21 cellular contexts compared by ENCODE assay signal in the genomic region with DNA sequence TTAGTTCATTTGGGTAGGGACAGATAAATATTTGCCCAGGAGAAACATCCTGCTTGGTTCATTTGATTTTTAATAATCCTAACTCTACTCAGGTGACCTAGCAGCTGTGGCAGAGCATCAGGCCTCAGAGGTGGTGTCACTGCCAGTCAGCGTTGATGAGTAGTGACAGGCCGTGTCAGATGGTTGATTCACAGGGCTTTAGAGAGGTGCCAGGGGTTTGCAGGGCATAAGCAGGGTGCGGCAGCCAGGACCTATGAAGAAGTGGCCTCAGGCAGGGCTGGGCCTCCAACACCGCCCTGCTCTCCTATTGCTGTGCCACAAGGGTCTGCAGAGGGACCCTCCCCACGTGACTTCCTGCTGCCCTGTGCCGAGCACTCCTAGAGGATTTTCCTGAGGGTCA.
A peak's percentile ranks its signal among the peaks of the same experiment; 100 is the strongest.
DNase-seq lines count a peak whose midpoint lies in the region; ATAC-seq, FAIRE-seq and TF ChIP-seq lines count a peak whose summit lies in the region.
"Had no signal": no experiment of that assay in that cellular context is flagged by ENCODE, and none has a peak within 500 bp of the region (broad histone marks: within the 10 kb centered on the region; RNA-seq: fewer than 3 reads in every experiment).

No MANE protein-coding gene starts in this region.

- no peaks in the 10 kb centered on the region for H3K9me3 Mint-ChIP-seq in nephron progenitor cell
- H3K9me3 Mint-ChIP-seq: CD8-positive, alpha-beta memory T cell had no signal

- no peaks in the 10 kb centered on the region for H3K9me3 ChIP-seq in HepG2 (ENCODE audit: low read length)
- H3K9me3 ChIP-seq: BLaER1 treated with 17β-estradiol and CSF1 and Interleukin-3, amounts not matched to agents 10 nM and 100 nM had no signal

- H2AFZ ChIP-seq in HepG2 (ENCODE audit: low read length), result no peak overlapping the region
- H2AFZ ChIP-seq: GM23248 had no signal

- TF ChIP-seq POLR2A in HepG2 (IDR thresholded peaks at IDR 0.05; ENCODE audit: insufficient read depth in 1 of 2, low read depth in 2 of 2, low read length in 2 of 2), result no peak

- TF ChIP-seq EP300 in HepG2 (IDR thresholded peaks at IDR 0.05; ENCODE audit: low read depth in 2 of 2, low read length in 2 of 2), result no peak
- no peak for TF ChIP-seq EP300 in HepG2 (CRISPR knock-in tag; IDR thresholded peaks at IDR 0.05; ENCODE audit: borderline replicate concordance)

- DNase-seq in LNCaP clone FGC (ENCODE audit: low read depth) (peak; percentile 27), nephron progenitor cell (no peak), HepG2 (ENCODE audit: low spot score) (no peak), GM13977 (ENCODE audit: low spot score) (no peak), kidney tubule cell (ENCODE audit: low spot score) (no peak)
- DNase-seq: CD4-positive, CD25-positive, alpha-beta regulatory T cell; CD8-positive, alpha-beta memory T cell; COR-L47; DMS 273 treated with DMSO at 0.1 percent for 48 hours; DMS79; GDM1; GM23248; HCEC 1CT had no signal

- no peaks in the 10 kb centered on the region for H3K36me3 ChIP-seq in HepG2 (replicated peaks in 1 of 2; ENCODE audit: control insufficient read depth in 1 of 2, insufficient read depth in 2 of 2, low read length in 2 of 2)
- H3K36me3 ChIP-seq: BLaER1 treated with 17β-estradiol and CSF1 and Interleukin-3, amounts not matched to agents 10 nM and 100 nM had no signal

- H3K27me3 ChIP-seq in HepG2 (ENCODE audit: control insufficient read depth in 1 of 2, insufficient read depth in 2 of 2, low read length in 2 of 2), result peaks cover 0 to 5% of the 10 kb centered on the region in 2 experiments; a peak in 1 of 5 replicates
- H3K27me3 ChIP-seq: BLaER1 treated with 17β-estradiol and CSF1 and Interleukin-3, amounts not matched to agents 10 nM and 100 nM had no signal

- no peak overlapping the region for H3K9ac ChIP-seq in HepG2 (ENCODE audit: insufficient read depth, low read depth, low read length)
- H3K9ac ChIP-seq: BLaER1 treated with 17β-estradiol and CSF1 and Interleukin-3, amounts not matched to agents 10 nM and 100 nM; GM23248 had no signal

- no TSS peak for BruUV-seq in HepG2 (replicated peaks; lab: Mats Ljungman, UMichigan)

- peaks cover 4% of the 10 kb centered on the region for H3K27me3 Mint-ChIP-seq in nephron progenitor cell (ENCODE audit: low read depth, poor library complexity)
- H3K27me3 Mint-ChIP-seq: CD4-positive, CD25-positive, alpha-beta regulatory T cell had no signal

- CTCF ChIA-PET in HepG2 (lab: Yijun Ruan, JAX; ENCODE audit: low intra/inter-chr PET ratio, low total read pairs), result no interaction called here

- H3K36me3 Mint-ChIP-seq in nephron progenitor cell (ENCODE audit: low read depth), result no peaks in the 10 kb centered on the region
- H3K36me3 Mint-ChIP-seq: CD4-positive, CD25-positive, alpha-beta regulatory T cell; CD8-positive, alpha-beta memory T cell had no signal

- H3K4me1 ChIP-seq in HepG2 (ENCODE audit: insufficient read depth, low read length), result no peaks in the 10 kb centered on the region

- H4K20me1 ChIP-seq in HepG2 (ENCODE audit: insufficient read depth, low read length), result no peaks in the 10 kb centered on the region

- H3K4me1 Mint-ChIP-seq in nephron progenitor cell, result peaks cover 21% of the 10 kb centered on the region
- H3K4me1 Mint-ChIP-seq: B cell; CD4-positive, CD25-positive, alpha-beta regulatory T cell; CD8-positive, alpha-beta memory T cell had no signal

- H3K4me3 Mint-ChIP-seq in nephron progenitor cell, result no peak overlapping the region
- H3K4me3 Mint-ChIP-seq: B cell; CD4-positive, CD25-positive, alpha-beta regulatory T cell; CD8-positive, alpha-beta memory T cell had no signal

- in situ Hi-C loops in HepG2 (cut with HindIII; ENCODE audit: extremely low pct_ligation_motif_present, low pct_unique_long_range_greater_than_20kb) (no loop called here), GM13977 (cut with MboI; ENCODE audit: low pct_unique_long_range_greater_than_20kb, low sequenced_read_pairs, unreplicated experiment) (no loop called here)

- no peaks in the 10 kb centered on the region for H3K79me2 ChIP-seq in HepG2 (ENCODE audit: insufficient read depth, low read length)

- WGBS in HepG2 (ENCODE audit: low lambda C conversion rate), result 65% methylated on average over 3 of the region's 6 CpGs

- intact Hi-C loops in HepG2 (cut with micrococcal nuclease; ENCODE audit: unreplicated experiment), result no loop called here

- POLR2A ChIA-PET in HepG2 (lab: Yijun Ruan, JAX), result no interaction called here

- peak overlapping the region; percentile 70 for H3K27ac Mint-ChIP-seq in nephron progenitor cell
- H3K27ac Mint-ChIP-seq: B cell; CD4-positive, CD25-positive, alpha-beta regulatory T cell had no signal

- H3K27ac ChIP-seq in 22Rv1, result peak overlapping the region; percentile 90
- H3K27ac ChIP-seq in HepG2 (ENCODE audit: extremely low read length, insufficient read depth, low read length), result no peak overlapping the region
- H3K27ac ChIP-seq: BLaER1 treated with 17β-estradiol and CSF1 and Interleukin-3, amounts not matched to agents 10 nM and 100 nM; GM23248 had no signal

- H3K4me2 ChIP-seq in HepG2 (ENCODE audit: low read depth, low read length), result no peak overlapping the region

- ATAC-seq in esophagus mucosa (peak; percentile 58), HepG2 (no peak), GM21717 (IDR thresholded peaks at IDR 0.05; ENCODE audit: unreplicated experiment) (no peak)
- ATAC-seq: K562 had no signal

- no peak for TF ChIP-seq RAD21 in HepG2 (CRISPR knock-in tag; IDR thresholded peaks at IDR 0.05)

- TF ChIP-seq CTCF in 22Rv1 (IDR thresholded peaks at IDR 0.05), result no peak
- no peak for TF ChIP-seq CTCF in LNCaP clone FGC (IDR thresholded peaks at IDR 0.05; ENCODE audit: control insufficient read depth, extremely low read depth, insufficient read depth)
- TF ChIP-seq CTCF in nephron progenitor cell (IDR thresholded peaks at IDR 0.05), result no peak
- TF ChIP-seq CTCF in HepG2 (CRISPR knock-in tag; IDR thresholded peaks at IDR 0.05), result no peak
- TF ChIP-seq CTCF in GM13977 (IDR thresholded peaks at IDR 0.05; ENCODE audit: extremely low read depth, insufficient read depth, missing control alignments), result no peak

- FAIRE-seq in HepG2 (lab: Jason Lieb, UNC), result no peak
- FAIRE-seq: GM12892, H54, K562 had no signal

- H3K4me3 ChIP-seq in LNCaP clone FGC (ENCODE audit: low read depth, low read length) (no peak overlapping the region), HepG2 (replicated peaks in 1 of 3; ENCODE audit: insufficient read depth in 1 of 3, low read depth in 2 of 3, low read length in 3 of 3) (no peak overlapping the region)
- H3K4me3 ChIP-seq: BLaER1 treated with 17β-estradiol and CSF1 and Interleukin-3, amounts not matched to agents 10 nM and 100 nM; GM23248; K562 had no signal

TF ChIP-seq in HepG2, 621 proteins besides CTCF, POLR2A, EP300 and RAD21 (continues in another document):
- TF ChIP-seq KLF6 (CRISPR knock-in tag; IDR thresholded peaks at IDR 0.05), result no peak
- no peak for TF ChIP-seq GABPA (IDR thresholded peaks at IDR 0.05; ENCODE audit: low read depth, low read length)
- no peak for TF ChIP-seq GABPA (CRISPR knock-in tag; IDR thresholded peaks at IDR 0.05; ENCODE audit: low read depth)
- no peak for TF ChIP-seq GABPB1 (CRISPR knock-in tag; IDR thresholded peaks at IDR 0.05)
- no peak for TF ChIP-seq AGO2 (optimal IDR thresholded peaks at IDR 0.05; ENCODE audit: low read depth, low read length)
- no peak for TF ChIP-seq NFATC3 (CRISPR knock-in tag; IDR thresholded peaks at IDR 0.05)
- no peak for TF ChIP-seq HNRNPL (IDR thresholded peaks at IDR 0.05; ENCODE audit: low read depth, low read length)
- no peak for TF ChIP-seq ZNF224 (CRISPR knock-in tag; IDR thresholded peaks at IDR 0.05)
- no peak for TF ChIP-seq SNRNP70 (IDR thresholded peaks at IDR 0.05; ENCODE audit: low read depth, low read length)
- TF ChIP-seq, protein P1, sequence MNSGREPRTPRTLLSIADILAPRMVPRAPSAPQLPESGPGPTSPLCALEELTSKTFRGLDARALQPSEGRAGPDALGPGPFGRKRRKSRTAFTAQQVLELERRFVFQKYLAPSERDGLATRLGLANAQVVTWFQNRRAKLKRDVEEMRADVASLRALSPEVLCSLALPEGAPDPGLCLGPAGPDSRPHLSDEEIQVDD (CRISPR knock-in tag; IDR thresholded peaks at IDR 0.05; ENCODE audit: borderline replicate concordance), result no peak
- TF ChIP-seq, protein P2, sequence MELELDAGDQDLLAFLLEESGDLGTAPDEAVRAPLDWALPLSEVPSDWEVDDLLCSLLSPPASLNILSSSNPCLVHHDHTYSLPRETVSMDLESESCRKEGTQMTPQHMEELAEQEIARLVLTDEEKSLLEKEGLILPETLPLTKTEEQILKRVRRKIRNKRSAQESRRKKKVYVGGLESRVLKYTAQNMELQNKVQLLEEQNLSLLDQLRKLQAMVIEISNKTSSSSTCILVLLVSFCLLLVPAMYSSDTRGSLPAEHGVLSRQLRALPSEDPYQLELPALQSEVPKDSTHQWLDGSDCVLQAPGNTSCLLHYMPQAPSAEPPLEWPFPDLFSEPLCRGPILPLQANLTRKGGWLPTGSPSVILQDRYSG (CRISPR knock-in tag; IDR thresholded peaks at IDR 0.05), result no peak
- no peak for TF ChIP-seq RAD51 (IDR thresholded peaks at IDR 0.05; ENCODE audit: borderline replicate concordance)
- no peak for TF ChIP-seq ATM (IDR thresholded peaks at IDR 0.05; ENCODE audit: borderline replicate concordance)
- TF ChIP-seq FOSL1 (CRISPR knock-in tag; IDR thresholded peaks at IDR 0.05; ENCODE audit: borderline replicate concordance), result no peak
- no peak for TF ChIP-seq ZNF253 (CRISPR knock-in tag; IDR thresholded peaks at IDR 0.05; ENCODE audit: borderline replicate concordance)
- TF ChIP-seq BRD4 (CRISPR knock-in tag; IDR thresholded peaks at IDR 0.05), result no peak
- TF ChIP-seq, protein P3, sequence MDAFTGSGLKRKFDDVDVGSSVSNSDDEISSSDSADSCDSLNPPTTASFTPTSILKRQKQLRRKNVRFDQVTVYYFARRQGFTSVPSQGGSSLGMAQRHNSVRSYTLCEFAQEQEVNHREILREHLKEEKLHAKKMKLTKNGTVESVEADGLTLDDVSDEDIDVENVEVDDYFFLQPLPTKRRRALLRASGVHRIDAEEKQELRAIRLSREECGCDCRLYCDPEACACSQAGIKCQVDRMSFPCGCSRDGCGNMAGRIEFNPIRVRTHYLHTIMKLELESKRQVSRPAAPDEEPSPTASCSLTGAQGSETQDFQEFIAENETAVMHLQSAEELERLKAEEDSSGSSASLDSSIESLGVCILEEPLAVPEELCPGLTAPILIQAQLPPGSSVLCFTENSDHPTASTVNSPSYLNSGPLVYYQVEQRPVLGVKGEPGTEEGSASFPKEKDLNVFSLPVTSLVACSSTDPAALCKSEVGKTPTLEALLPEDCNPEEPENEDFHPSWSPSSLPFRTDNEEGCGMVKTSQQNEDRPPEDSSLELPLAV (CRISPR knock-in tag; conservative IDR thresholded peaks at IDR 0.05; ENCODE audit: low read depth), result no peak
- TF ChIP-seq ZFP37 (CRISPR knock-in tag; IDR thresholded peaks at IDR 0.05; ENCODE audit: borderline replicate concordance), result no peak
- no peak for TF ChIP-seq CBX2 (IDR thresholded peaks at IDR 0.05; ENCODE audit: low read depth, low read length)
- TF ChIP-seq CBX2 (CRISPR knock-in tag; IDR thresholded peaks at IDR 0.05; ENCODE audit: low read depth), result no peak
- TF ChIP-seq ZZZ3 (CRISPR knock-in tag; IDR thresholded peaks at IDR 0.05; ENCODE audit: borderline replicate concordance), result no peak
